ENCODE assay signal across 8 cellular contexts in the genomic region with DNA sequence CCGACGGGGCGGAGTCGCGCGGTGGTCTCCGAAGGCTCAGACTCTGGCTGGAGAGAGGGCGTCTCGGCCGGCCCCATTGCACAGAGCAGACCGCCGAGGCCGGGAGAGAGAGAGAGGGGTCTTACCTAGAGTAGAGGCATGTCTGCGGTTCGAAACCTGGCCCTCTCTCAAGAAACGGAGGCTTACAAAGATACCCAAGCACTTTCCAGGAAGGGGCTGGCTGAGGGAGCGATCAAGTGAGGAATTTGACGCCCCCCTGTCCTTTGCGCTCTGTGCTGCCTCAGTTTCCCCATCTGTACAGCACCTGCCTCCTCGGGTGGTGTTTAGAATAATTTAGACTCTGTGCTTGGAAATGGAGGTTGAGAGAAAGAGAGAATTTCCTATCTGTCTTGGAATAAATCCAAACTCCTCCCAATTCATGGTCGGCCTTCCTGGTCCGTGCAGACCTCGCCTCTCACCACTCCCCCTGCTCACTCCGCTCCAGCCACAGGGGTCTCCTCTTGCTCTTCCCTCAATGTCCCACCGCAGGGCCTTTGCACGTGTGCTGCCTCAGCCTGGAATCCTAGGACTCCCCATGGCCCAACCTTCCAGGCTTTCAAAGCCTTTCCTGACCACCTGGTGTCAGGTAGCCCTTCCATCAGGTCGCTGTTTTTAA. TPM values are rescaled to one million over a fixed set of nuclear protein-coding genes. Genes with fewer than 3 reads are reported as not detected.
DNase-seq lines count a peak whose midpoint lies in the region; ATAC-seq and TF ChIP-seq lines count a peak whose summit lies in the region.

No MANE protein-coding gene starts in this region.

- no peaks in the 10 kb centered on the region for H3K36me3 Mint-ChIP-seq in activated T-helper 2 cell treated with anti-CD3 and anti-CD28 coated beads, Interferon-gamma antibody, Interleukin-2, Interleukin-4, amounts not matched to agents 10 μg/mL and 5 μg/mL and 100 μg/mL, durations not matched to agents 14 hours and 24 hours and 36 hours (ENCODE audit: low read depth)
- no peaks in the 10 kb centered on the region for H3K36me3 Mint-ChIP-seq in activated naive CD4-positive, alpha-beta T cell treated with anti-CD3 and anti-CD28 coated beads, Interleukin-2, amount 50 U/mL, for 72 hours

- POLR2A ChIA-PET in BJ (lab: Charles Lee) = interaction anchor here (0.6 to 0.8 kb wide), 2 partner anchors 13 to 138 kb away, joined by 3 to 9 read pairs; a partner anchor contains a TSS

- H3K36me3 ChIP-seq in BJ (ENCODE audit: control insufficient read depth, insufficient read depth, low read length) (no peaks in the 10 kb centered on the region), suprapubic skin (no peaks in the 10 kb centered on the region)

- H3K9me3 ChIP-seq in suprapubic skin = no peaks in the 10 kb centered on the region

- no peak for TF ChIP-seq EP300 in suprapubic skin (IDR thresholded peaks at IDR 0.05)

- H3K4me3 ChIP-seq in BJ (ENCODE audit: low read depth, low read length) (peak overlapping the region; percentile 55), HL-60 (replicated peaks; ENCODE audit: insufficient read depth, low read length) (peak overlapping the region; percentile 54), suprapubic skin (peak overlapping the region; percentile 63)

- H3K4me1 ChIP-seq in suprapubic skin = peaks cover 27% of the 10 kb centered on the region

- H3K27ac Mint-ChIP-seq in activated T-helper 2 cell treated with anti-CD3 and anti-CD28 coated beads, Interferon-gamma antibody, Interleukin-2, Interleukin-4, amounts not matched to agents 10 μg/mL and 5 μg/mL and 100 μg/mL, durations not matched to agents 14 hours and 24 hours and 36 hours = peak overlapping the region; percentile 73
- peak overlapping the region in 1 of 2 donors; percentile 91 for H3K27ac Mint-ChIP-seq in activated naive CD4-positive, alpha-beta T cell treated with anti-CD3 and anti-CD28 coated beads, Interleukin-2, amount 50 U/mL, for 72 hours

- no peak for TF ChIP-seq POLR2A in suprapubic skin (IDR thresholded peaks at IDR 0.05)

- TF ChIP-seq CTCF in BJ (IDR thresholded peaks at IDR 0.05; ENCODE audit: insufficient read depth, low read depth, low read length) = no peak
- no peak for TF ChIP-seq CTCF in HL-60 (IDR thresholded peaks at IDR 0.05; ENCODE audit: insufficient read depth, low read length)
- TF ChIP-seq CTCF in suprapubic skin (IDR thresholded peaks at IDR 0.05) = no peak

- H3K27me3 Mint-ChIP-seq in activated T-helper 2 cell treated with anti-CD3 and anti-CD28 coated beads, Interferon-gamma antibody, Interleukin-2, Interleukin-4, amounts not matched to agents 10 μg/mL and 5 μg/mL and 100 μg/mL, durations not matched to agents 14 hours and 24 hours and 36 hours (ENCODE audit: low read depth) = no peaks in the 10 kb centered on the region

- WGBS in suprapubic skin = 22% methylated on average over 12 of the region's 27 CpGs

- peaks cover 16% of the 10 kb centered on the region for H3K4me1 Mint-ChIP-seq in activated T-helper 2 cell treated with anti-CD3 and anti-CD28 coated beads, Interferon-gamma antibody, Interleukin-2, Interleukin-4, amounts not matched to agents 10 μg/mL and 5 μg/mL and 100 μg/mL, durations not matched to agents 14 hours and 24 hours and 36 hours (ENCODE audit: low read depth)

- peak overlapping the region; percentile 85 for H3K4me3 Mint-ChIP-seq in activated T-helper 2 cell treated with anti-CD3 and anti-CD28 coated beads, Interferon-gamma antibody, Interleukin-2, Interleukin-4, amounts not matched to agents 10 μg/mL and 5 μg/mL and 100 μg/mL, durations not matched to agents 14 hours and 24 hours and 36 hours (ENCODE audit: low read depth)

- CTCF ChIA-PET in BJ (lab: Yijun Ruan, JAX) = interaction anchor here (0.6 to 1.1 kb wide), 5 partner anchors 9 to 112 kb away, joined by 3 to 6 read pairs (median 3); no protein-coding TSS in a partner anchor

- peak overlapping the region; percentile 57 for H3K27ac ChIP-seq in HL-60 (replicated peaks)
- peak overlapping the region; percentile 53 for H3K27ac ChIP-seq in suprapubic skin

- H3K27me3 ChIP-seq in BJ (ENCODE audit: control insufficient read depth, insufficient read depth, low read length) (no peaks in the 10 kb centered on the region), HL-60 (ENCODE audit: insufficient read depth, poor library complexity, severe bottlenecking) (no peaks in the 10 kb centered on the region), suprapubic skin (no peaks in the 10 kb centered on the region)

- H3K9me3 Mint-ChIP-seq in activated T-helper 2 cell treated with anti-CD3 and anti-CD28 coated beads, Interferon-gamma antibody, Interleukin-2, Interleukin-4, amounts not matched to agents 10 μg/mL and 5 μg/mL and 100 μg/mL, durations not matched to agents 14 hours and 24 hours and 36 hours = no peaks in the 10 kb centered on the region
- H3K9me3 Mint-ChIP-seq in activated naive CD4-positive, alpha-beta T cell treated with anti-CD3 and anti-CD28 coated beads, Interleukin-2, amount 50 U/mL, for 72 hours = no peaks in the 10 kb centered on the region

- intact Hi-C loops in activated T-helper 2 cell treated with anti-CD3 and anti-CD28 coated beads, Interferon-gamma antibody, Interleukin-2, Interleukin-4, amounts not matched to agents 10 μg/mL and 5 μg/mL and 100 μg/mL, durations not matched to agents 14 hours and 24 hours and 36 hours (cut with micrococcal nuclease) = loop anchor here (1.0 to 5.0 kb wide), 3 partner anchors 14 to 170 kb away; a partner anchor contains a TSS

- DNase-seq in BJ (ENCODE audit: low read depth) (no peak), HL-60 (ENCODE audit: low read depth in 1 of 2, low spot score in 1 of 2) (no peak), iris pigment epithelial cell (ENCODE audit: low read depth) (peak; percentile 39), suprapubic skin (ENCODE audit: low spot score in 2 of 2) (no peak), activated gamma-delta T cell (lab: John Stamatoyannopoulos, UW) (no peak)
- no peak for DNase-seq in activated T-helper 2 cell treated with anti-CD3 and anti-CD28 coated beads, Interferon-gamma antibody, Interleukin-2, Interleukin-4, amounts not matched to agents 10 μg/mL and 5 μg/mL and 100 μg/mL, durations not matched to agents 14 hours and 24 hours and 36 hours (ENCODE audit: low spot score)
- DNase-seq in stimulated activated CD4-positive, alpha-beta T cell treated with anti-CD3 and anti-CD28 coated beads, Interleukin-2, amount 100 ng/mL, for 24 hours = no peak
- DNase-seq in activated naive CD4-positive, alpha-beta T cell treated with anti-CD3 and anti-CD28 coated beads, Interleukin-2, amount 50 U/mL, for 72 hours (ENCODE audit: low spot score in 2 of 2) = no peak

- no peak for ATAC-seq in activated naive CD4-positive, alpha-beta T cell treated with anti-CD3 and anti-CD28 coated beads, Interleukin-2, amount 50 U/mL, for 72 hours

RNA-seq across cellular contexts. Expression of a gene that starts 0.7 kb away (rescaled TPM):
- 93.8 and 123 TPM in 2 replicates for polyA plus RNA-seq in BJ (2011; rRNA removed)
- polyA minus RNA-seq in BJ (2011; rRNA and poly(A)+ RNA removed) = 19.8 and 31.8 TPM in 2 replicates
- 30.4 and 34.8 TPM in 2 replicates for total RNA-seq in activated T-helper 2 cell treated with anti-CD3 and anti-CD28 coated beads, Interferon-gamma antibody, Interleukin-2, Interleukin-4, amounts not matched to agents 10 μg/mL and 5 μg/mL and 100 μg/mL, durations not matched to agents 14 hours and 24 hours and 36 hours
- total RNA-seq in suprapubic skin = 10 to 100 TPM; 44.7 to 97.2 (median 87.5) TPM
- 10 to 100 TPM; 22.1 to 41.5 TPM for total RNA-seq in activated naive CD4-positive, alpha-beta T cell treated with anti-CD3 and anti-CD28 coated beads, Interleukin-2, amount 50 U/mL, for 72 hours

RNA-seq across cellular contexts. Expression of a gene that starts 2.5 kb away (rescaled TPM):
- not detected in 2 replicates for polyA plus RNA-seq in BJ (2011; rRNA removed)
- polyA minus RNA-seq in BJ (2011; rRNA and poly(A)+ RNA removed) = not detected in 2 replicates
- not detected in 2 replicates for total RNA-seq in activated T-helper 2 cell treated with anti-CD3 and anti-CD28 coated beads, Interferon-gamma antibody, Interleukin-2, Interleukin-4, amounts not matched to agents 10 μg/mL and 5 μg/mL and 100 μg/mL, durations not matched to agents 14 hours and 24 hours and 36 hours
- total RNA-seq in suprapubic skin = not detected
- not detected for total RNA-seq in activated naive CD4-positive, alpha-beta T cell treated with anti-CD3 and anti-CD28 coated beads, Interleukin-2, amount 50 U/mL, for 72 hours

RNA-seq across cellular contexts. Expression of a gene that starts 14.3 kb away (rescaled TPM):
- polyA plus RNA-seq in BJ (2011; rRNA removed) = 0.36 and 0.48 TPM in 2 replicates
- 0.47 and 0.62 TPM in 2 replicates for polyA minus RNA-seq in BJ (2011; rRNA and poly(A)+ RNA removed)
- 8.6 and 9.5 TPM in 2 replicates for total RNA-seq in activated T-helper 2 cell treated with anti-CD3 and anti-CD28 coated beads, Interferon-gamma antibody, Interleukin-2, Interleukin-4, amounts not matched to agents 10 μg/mL and 5 μg/mL and 100 μg/mL, durations not matched to agents 14 hours and 24 hours and 36 hours
- total RNA-seq in suprapubic skin = 10 to 100 TPM; 17.3 to 22.9 (median 19.8) TPM
- total RNA-seq in activated naive CD4-positive, alpha-beta T cell treated with anti-CD3 and anti-CD28 coated beads, Interleukin-2, amount 50 U/mL, for 72 hours = 10 to 100 TPM in 1 of 2 donors, 1 to 10 TPM in 1; 7.4 to 14.2 TPM

RNA-seq across cellular contexts. Expression of a gene that starts 19.0 kb away (rescaled TPM):
- not detected in 2 replicates for polyA plus RNA-seq in BJ (2011; rRNA removed)
- not detected in 2 replicates for polyA minus RNA-seq in BJ (2011; rRNA and poly(A)+ RNA removed)
- not detected in 2 replicates for total RNA-seq in activated T-helper 2 cell treated with anti-CD3 and anti-CD28 coated beads, Interferon-gamma antibody, Interleukin-2, Interleukin-4, amounts not matched to agents 10 μg/mL and 5 μg/mL and 100 μg/mL, durations not matched to agents 14 hours and 24 hours and 36 hours
- total RNA-seq in suprapubic skin = under 1 TPM in 2 of 4 donors, not detected in 2; 0.08 to 0.26 TPM
- total RNA-seq in activated naive CD4-positive, alpha-beta T cell treated with anti-CD3 and anti-CD28 coated beads, Interleukin-2, amount 50 U/mL, for 72 hours = not detected

RNA-seq across cellular contexts. Expression of a gene that starts 22.9 kb away (rescaled TPM):
- polyA plus RNA-seq in BJ (2011; rRNA removed) = 20.4 and 34.8 TPM in 2 replicates
- polyA minus RNA-seq in BJ (2011; rRNA and poly(A)+ RNA removed) = 8.6 and 10.6 TPM in 2 replicates
- 20.0 and 20.2 TPM in 2 replicates for total RNA-seq in activated T-helper 2 cell treated with anti-CD3 and anti-CD28 coated beads, Interferon-gamma antibody, Interleukin-2, Interleukin-4, amounts not matched to agents 10 μg/mL and 5 μg/mL and 100 μg/mL, durations not matched to agents 14 hours and 24 hours and 36 hours
- total RNA-seq in suprapubic skin = 1 to 10 TPM; 2.4 to 4.8 (median 4.0) TPM
- 10 to 100 TPM in 1 of 2 donors, 1 to 10 TPM in 1; 5.1 to 18.2 TPM for total RNA-seq in activated naive CD4-positive, alpha-beta T cell treated with anti-CD3 and anti-CD28 coated beads, Interleukin-2, amount 50 U/mL, for 72 hours
